Comparison of ENCODE assay signal across 1 cellular context in the genomic region with DNA sequence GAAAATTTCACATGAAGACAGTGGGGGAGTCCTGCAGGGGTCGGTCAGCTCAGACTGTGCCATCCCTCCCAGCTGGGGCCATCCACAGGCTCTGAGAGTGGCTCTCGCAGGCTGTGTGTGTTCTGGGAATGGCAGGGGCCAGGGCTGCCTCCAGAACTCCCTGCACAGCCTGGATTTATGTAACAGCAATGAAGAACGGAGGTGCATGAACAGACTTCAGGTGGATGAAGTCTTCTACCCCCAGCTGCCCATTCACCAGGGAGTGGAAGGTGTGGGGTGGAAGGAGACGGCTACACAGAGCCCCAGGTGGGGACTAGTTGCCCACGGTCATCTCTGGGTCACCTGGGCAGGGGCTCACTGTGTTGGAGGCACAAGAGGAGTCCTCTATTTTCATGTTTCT.
TF ChIP-seq lines count a peak whose summit lies in the region.

No MANE protein-coding gene starts in this region.

TF ChIP-seq in IMR-90, 13 proteins besides CTCF, POLR2A, EP300 and RAD21:
- TF ChIP-seq CEBPB (IDR thresholded peaks at IDR 0.05; ENCODE audit: low read depth, low read length) (no peak), MXI1 (IDR thresholded peaks at IDR 0.05; ENCODE audit: borderline replicate concordance, low read depth, low read length) (no peak), NFE2L2 (IDR thresholded peaks at IDR 0.05; ENCODE audit: low read depth, low read length) (no peak), BHLHE40 (IDR thresholded peaks at IDR 0.05; ENCODE audit: low read depth, low read length) (no peak), SMC3 (IDR thresholded peaks at IDR 0.05; ENCODE audit: low read depth, low read length) (no peak), RFX5 (IDR thresholded peaks at IDR 0.05; ENCODE audit: low read depth, low read length) (no peak)
